ENCODE assay signal across 24 cellular contexts in genomic region chr2:8217366-8218125, GRCh38.
DNase-seq lines count a peak whose midpoint lies in the region; ATAC-seq, FAIRE-seq and TF ChIP-seq lines count a peak whose summit lies in the region.
"Had no signal": no experiment of that assay in that cellular context is flagged by ENCODE, and none has a peak within 500 bp of the region (broad histone marks: within the 10 kb centered on the region; RNA-seq: fewer than 3 reads in every experiment).

No MANE protein-coding gene starts in this region.

- WGBS in HepG2 (ENCODE audit: low lambda C conversion rate) = 35% methylated on average over 9 of the region's 10 CpGs

- no peaks in the 10 kb centered on the region for H3K9me3 ChIP-seq in HepG2 (ENCODE audit: low read length)
- H3K9me3 ChIP-seq: adrenal gland, colonic mucosa, right atrium auricular region, transverse colon had no signal

- no peak overlapping the region for H3K4me2 ChIP-seq in HepG2 (ENCODE audit: low read depth, low read length)

- no peak overlapping the region for H3K9ac ChIP-seq in HepG2 (ENCODE audit: insufficient read depth, low read depth, low read length)

- H3K4me3 ChIP-seq in HepG2 (replicated peaks in 1 of 3; ENCODE audit: insufficient read depth in 1 of 3, low read depth in 2 of 3, low read length in 3 of 3) = no peak overlapping the region
- H3K4me3 ChIP-seq: adrenal gland, colonic mucosa, right atrium auricular region, transverse colon had no signal

- intact Hi-C loops in HepG2 (cut with micrococcal nuclease; ENCODE audit: unreplicated experiment) = no loop called here

- no peak for TF ChIP-seq CTCF in HepG2 (CRISPR knock-in tag; IDR thresholded peaks at IDR 0.05)

- TF ChIP-seq POLR2A in HepG2 (IDR thresholded peaks at IDR 0.05; ENCODE audit: insufficient read depth in 1 of 2, low read depth in 2 of 2, low read length in 2 of 2) = no peak

- no peak for TF ChIP-seq EP300 in HepG2 (IDR thresholded peaks at IDR 0.05; ENCODE audit: low read depth in 2 of 2, low read length in 2 of 2)
- TF ChIP-seq EP300 in HepG2 (CRISPR knock-in tag; IDR thresholded peaks at IDR 0.05; ENCODE audit: borderline replicate concordance) = no peak

- no peak overlapping the region for H3K27ac ChIP-seq in HepG2 (ENCODE audit: extremely low read length, insufficient read depth, low read length)
- H3K27ac ChIP-seq: adrenal gland, colonic mucosa, right atrium auricular region, transverse colon had no signal

- H3K79me2 ChIP-seq in HepG2 (ENCODE audit: insufficient read depth, low read length) = no peaks in the 10 kb centered on the region

- BruUV-seq in HepG2 (replicated peaks; lab: Mats Ljungman, UMichigan) = no TSS peak

- in situ Hi-C loops in HepG2 (cut with HindIII; ENCODE audit: extremely low pct_ligation_motif_present, low pct_unique_long_range_greater_than_20kb) = no loop called here

- no peak overlapping the region for H2AFZ ChIP-seq in HepG2 (ENCODE audit: low read length)

- no peaks in the 10 kb centered on the region for H3K4me1 ChIP-seq in HepG2 (ENCODE audit: insufficient read depth, low read length)
- H3K4me1 ChIP-seq: colonic mucosa had no signal

- no peaks in the 10 kb centered on the region for H4K20me1 ChIP-seq in HepG2 (ENCODE audit: insufficient read depth, low read length)

- no peak for FAIRE-seq in HepG2 (lab: Jason Lieb, UNC)
- peak; percentile 32 for FAIRE-seq in urothelium cell line (lab: Jason Lieb, UNC)

- no peak for TF ChIP-seq RAD21 in HepG2 (CRISPR knock-in tag; IDR thresholded peaks at IDR 0.05)

- POLR2A ChIA-PET in HepG2 (lab: Yijun Ruan, JAX) = no interaction called here

- DNase-seq in NCI-H748 (lab: John Stamatoyannopoulos, UW; ENCODE audit: unreplicated experiment) (peak; percentile 79), NCI-H748 treated with DMSO at 0.1 percent for 48 hours (lab: John Stamatoyannopoulos, UW) (no peak), RPMI7951 (ENCODE audit: low read depth) (peak; percentile 61), HepG2 (ENCODE audit: low spot score) (no peak), urothelium cell line (ENCODE audit: low spot score) (no peak)
- DNase-seq: activated CD8-positive, alpha-beta T cell treated with anti-CD3 and anti-CD28 coated beads, Interleukin-2, amount 10 ng/mL, durations not matched to agents 7 days and 5 days; activated gamma-delta T cell treated with Interleukin-2 at 50 U/mL for 16 hours; activated T-cell treated with anti-CD3 and anti-CD28 coated beads, Interleukin-2, amount 50 U/mL, for 1 hour; adrenal gland; colonic mucosa; glutamatergic neuron; kidney glomerular epithelial cell; mammary epithelial cell; NCI-H1105; NCI-H524; stimulated activated CD4-positive, alpha-beta T cell treated with anti-CD3 and anti-CD28 coated beads, Interleukin-12 subunit alpha, Interleukin-12 subunit beta, amount 100 ng/mL, for 4 hours; stimulated activated CD4-positive, alpha-beta T cell treated with anti-CD3 and anti-CD28 coated beads, Interleukin-4, amount 100 ng/mL, for 4 hours; stimulated activated naive CD8-positive, alpha-beta T cell treated with anti-CD3 and anti-CD28 coated beads, Interleukin-15, Interleukin-2, amounts not matched to agents 100 U/mL and 50 U/mL, for 24 hours; transverse colon had no signal

- CTCF ChIA-PET in HepG2 (lab: Yijun Ruan, JAX; ENCODE audit: low intra/inter-chr PET ratio, low total read pairs) = no interaction called here

- peaks cover 1 to 43% of the 10 kb centered on the region in 2 experiments; a peak in 3 of 5 replicates for H3K27me3 ChIP-seq in HepG2 (ENCODE audit: control insufficient read depth in 1 of 2, insufficient read depth in 2 of 2, low read length in 2 of 2)
- H3K27me3 ChIP-seq: adrenal gland, colonic mucosa, right atrium auricular region, transverse colon had no signal

- H3K36me3 ChIP-seq in HepG2 (replicated peaks in 1 of 2; ENCODE audit: control insufficient read depth in 1 of 2, insufficient read depth in 2 of 2, low read length in 2 of 2) = no peaks in the 10 kb centered on the region
- H3K36me3 ChIP-seq: adrenal gland, colonic mucosa, right atrium auricular region, transverse colon had no signal

- ATAC-seq in HepG2 (no peak; the same call in 2 of the 3 replicates), HG02571 (IDR thresholded peaks at IDR 0.05; ENCODE audit: unreplicated experiment) (no peak), GM18867 (IDR thresholded peaks at IDR 0.05; ENCODE audit: unreplicated experiment) (no peak), HG02642 (IDR thresholded peaks at IDR 0.05; ENCODE audit: poor library complexity, unreplicated experiment) (no peak)
- ATAC-seq: activated CD4-positive, CD25-positive, alpha-beta regulatory T cell treated with anti-CD3 and anti-CD28 coated beads, Interleukin-2, amount 50 U/mL, for 24 hours; activated CD8-positive, alpha-beta T cell treated with anti-CD3 and anti-CD28 coated beads, Interleukin-2, amount 10 ng/mL, durations not matched to agents 7 days and 5 days; stimulated activated naive CD8-positive, alpha-beta T cell treated with anti-CD3 and anti-CD28 coated beads, Interleukin-15, Interleukin-2, amounts not matched to agents 100 U/mL and 50 U/mL, for 24 hours had no signal

TF ChIP-seq in HepG2, 621 proteins besides CTCF, POLR2A, EP300 and RAD21:
- TF ChIP-seq ZNF12 (CRISPR knock-in tag; IDR thresholded peaks at IDR 0.05) (no peak), ZMYM2 (CRISPR knock-in tag; IDR thresholded peaks at IDR 0.05) (no peak), GABPA (IDR thresholded peaks at IDR 0.05; ENCODE audit: low read depth, low read length) (0 out of 2 replicates have a peak, but pooled peaks have one; percentile 10), GABPA (CRISPR knock-in tag; IDR thresholded peaks at IDR 0.05; ENCODE audit: low read depth) (no peak)

Comparison
In these comparisons a context has a peak if more than half of its experiments do, and no peak if none do; other contexts are left out.
1. DNase-seq: peak in NCI-H748 (single experiment) and RPMI7951 (single experiment); none in NCI-H748 treated with DMSO at 0.1 percent for 48 hours (single experiment), HepG2 (single experiment) and urothelium cell line (single experiment).